ENCODE assay signal across 21 cellular contexts in genomic region chr3:144178607-144179006, GRCh38.
"Had no signal": no experiment of that assay in that cellular context is flagged by ENCODE, and none has a peak within 500 bp of the region (broad histone marks: within the 10 kb centered on the region; RNA-seq: fewer than 3 reads in every experiment).

No MANE protein-coding gene starts in this region.

- H3K27me3 Mint-ChIP-seq: IgD-negative memory B cell had no signal

- H3K4me2 ChIP-seq: SK-N-SH had no signal

- DNase-seq: KBM-7; MM.1S; NCI-H1092 treated with DMSO at 0.1 percent for 48 hours; NCI-H1436; NCI-H187; NCI-H2029; NCI-H2081 treated with DMSO at 0.1 percent for 48 hours; NCI-H2171; NCI-H446; NCI-H510A; NCI-H524 treated with DMSO at 0.1 percent for 48 hours; NCI-H69; NCI-H774; NK-92 treated with Interleukin-12 subunit alpha and Interleukin-12 subunit beta, amount 100 ng/mL, for 24 hours; PC-3; SHP77; SK-N-SH; SW 1271 had no signal

- H3K27ac ChIP-seq: RWPE1 had no signal

- H3K4me1 Mint-ChIP-seq: IgD-negative memory B cell had no signal

- H3K9ac ChIP-seq: SK-N-SH had no signal

- H3K4me3 Mint-ChIP-seq: IgD-negative memory B cell had no signal

- ATAC-seq: Panc1, PC-3 had no signal

- H3K36me3 Mint-ChIP-seq: IgD-negative memory B cell had no signal

- H3K9me3 ChIP-seq: SK-N-SH had no signal
